Comparison of ENCODE assay signal across 24 cellular contexts in genomic region chr18:9216459-9216858, GRCh38.
A peak's percentile ranks its signal among the peaks of the same experiment; 100 is the strongest.
DNase-seq lines count a peak whose midpoint lies in the region; ATAC-seq, FAIRE-seq and TF ChIP-seq lines count a peak whose summit lies in the region.
"Had no signal": no experiment of that assay in that cellular context is flagged by ENCODE, and none has a peak within 500 bp of the region (broad histone marks: within the 10 kb centered on the region; RNA-seq: fewer than 3 reads in every experiment).

No MANE protein-coding gene starts in this region.

- H3K36me3 ChIP-seq in HepG2 (replicated peaks in 1 of 2; ENCODE audit: control insufficient read depth in 1 of 2, insufficient read depth in 2 of 2, low read length in 2 of 2) (peaks cover 3 to 32% of the 10 kb centered on the region in 2 experiments; a peak in 4 of 5 replicates), right lobe of liver (peaks cover 0 to 20% (median 8%) of the 10 kb centered on the region in 4 donors), IMR-90 (ENCODE audit: control insufficient read depth, insufficient read depth, low read length) (peaks cover 23% of the 10 kb centered on the region)
- H3K36me3 ChIP-seq: BE2C had no signal

- peaks cover 12% of the 10 kb centered on the region for H3K4me1 Mint-ChIP-seq in activated T-cell treated with anti-CD3 and anti-CD28 coated beads, Interleukin-2, amount 50 U/mL, for 72 hours (ENCODE audit: low read depth)

- in situ Hi-C loops in HepG2 (cut with HindIII; ENCODE audit: extremely low pct_ligation_motif_present, low pct_unique_long_range_greater_than_20kb) = no loop called here
- in situ Hi-C loops in IMR-90 (cut with MboI; ENCODE audit: low sequenced_read_pairs) = no loop called here

- H2BK120ac ChIP-seq in IMR-90 (ENCODE audit: low read depth, low read length) = no peak overlapping the region

- H3K27me3 Mint-ChIP-seq in activated T-cell treated with anti-CD3 and anti-CD28 coated beads, Interleukin-2, amount 50 U/mL, for 72 hours (ENCODE audit: low read depth) = no peaks in the 10 kb centered on the region
- H3K27me3 Mint-ChIP-seq: CD4-positive, CD25-positive, alpha-beta regulatory T cell had no signal

- 96% methylated on average over 3 of the region's 3 CpGs for WGBS in HepG2 (ENCODE audit: low lambda C conversion rate)
- 95% methylated on average over 3 of the region's 3 CpGs for WGBS in right lobe of liver (ENCODE audit: insufficient coverage, low coverage, low lambda C conversion rate, missing lambda C conversion rate)
- WGBS in A549 (ENCODE audit: missing lambda C conversion rate) = 95% methylated on average over 3 of the region's 3 CpGs
- WGBS in IMR-90 (ENCODE audit: extremely low coverage in 2 of 2, insufficient read length in 1 of 2), 2 experiments = no CpG with 5 or more reads among the region's 3 CpGs

- no peak overlapping the region for H4K5ac ChIP-seq in IMR-90 (ENCODE audit: low read depth, low read length)

- H4K20me1 ChIP-seq in HepG2 (ENCODE audit: insufficient read depth, low read length) (no peaks in the 10 kb centered on the region), IMR-90 (ENCODE audit: insufficient read depth, low read length) (no peaks in the 10 kb centered on the region)
- H4K20me1 ChIP-seq: BLaER1 had no signal

- no peaks in the 10 kb centered on the region for H3K9me1 ChIP-seq in IMR-90 (ENCODE audit: insufficient read depth, low read length)

- FAIRE-seq in HepG2 (lab: Jason Lieb, UNC) (no peak), A549 (lab: Jason Lieb, UNC) (no peak)
- FAIRE-seq: D721Med, G401.6, GM12891, GM19239 had no signal

- H3K4me3 ChIP-seq in HepG2 (replicated peaks in 1 of 3; ENCODE audit: insufficient read depth in 1 of 3, low read depth in 2 of 3, low read length in 3 of 3) (no peak overlapping the region), right lobe of liver (no peak overlapping the region), A549 (no peak overlapping the region), IMR-90 (ENCODE audit: insufficient read depth, low read depth, low read length) (no peak overlapping the region)
- H3K4me3 ChIP-seq: BLaER1 had no signal

- no peak for TF ChIP-seq RAD21 in HepG2 (CRISPR knock-in tag; IDR thresholded peaks at IDR 0.05)
- no peak for TF ChIP-seq RAD21 in A549 (conservative IDR thresholded peaks at IDR 0.05 in 1 of 2, IDR thresholded peaks at IDR 0.05 in 1 of 2)
- no peak for TF ChIP-seq RAD21 in IMR-90 (IDR thresholded peaks at IDR 0.05; ENCODE audit: low read length)

- H3K4me2 ChIP-seq in HepG2 (ENCODE audit: low read depth, low read length) (no peak overlapping the region), A549 (no peak overlapping the region), IMR-90 (ENCODE audit: low read depth, low read length) (no peak overlapping the region)
- H3K4me2 ChIP-seq: BLaER1 had no signal

- H3K27me3 ChIP-seq in HepG2 (ENCODE audit: control insufficient read depth in 1 of 2, insufficient read depth in 2 of 2, low read length in 2 of 2) (no peaks in the 10 kb centered on the region), right lobe of liver (no peaks in the 10 kb centered on the region), IMR-90 (ENCODE audit: control insufficient read depth, insufficient read depth, low read length) (no peaks in the 10 kb centered on the region)
- H3K27me3 ChIP-seq: BE2C, BLaER1 had no signal

- H3K23ac ChIP-seq in IMR-90 (ENCODE audit: low read depth, low read length) = no peak overlapping the region

- intact Hi-C loops in HepG2 (cut with micrococcal nuclease; ENCODE audit: unreplicated experiment) (loop anchor here (5.0 kb wide), 1 partner anchor 34 kb away; no protein-coding TSS in a partner anchor), right lobe of liver (cut with DNase I) (no loop called here), IMR-90 (cut with micrococcal nuclease) (no loop called here)

- POLR2A ChIA-PET in HepG2 (lab: Yijun Ruan, JAX) = no interaction called here
- POLR2A ChIA-PET in A549 (lab: Yijun Ruan, JAX) = no interaction called here
- POLR2A ChIA-PET in IMR-90 (lab: Charles Lee; ENCODE audit: unreplicated experiment) = no interaction called here

- no peak overlapping the region for H2AK5ac ChIP-seq in IMR-90 (ENCODE audit: low read depth, low read length)

- H3K14ac ChIP-seq in IMR-90 (replicated peaks; ENCODE audit: low read depth, low read length) = no peak overlapping the region

- H3K4me1 ChIP-seq in HepG2 (ENCODE audit: insufficient read depth, low read length) (peaks cover 34% of the 10 kb centered on the region), right lobe of liver (no peaks in the 10 kb centered on the region), A549 (no peaks in the 10 kb centered on the region), IMR-90 (ENCODE audit: control insufficient read depth, insufficient read depth, low read length) (no peaks in the 10 kb centered on the region)
- H3K4me1 ChIP-seq: BE2C, BLaER1, Caco-2 had no signal

- no peak overlapping the region for H3K4ac ChIP-seq in IMR-90 (ENCODE audit: low read depth, low read length)

- no peaks in the 10 kb centered on the region for H3K79me2 ChIP-seq in HepG2 (ENCODE audit: insufficient read depth, low read length)

- no peaks in the 10 kb centered on the region for H3K9me3 Mint-ChIP-seq in activated T-cell treated with anti-CD3 and anti-CD28 coated beads, Interleukin-2, amount 50 U/mL, for 72 hours
- H3K9me3 Mint-ChIP-seq: CD14-positive monocyte; CD4-positive, CD25-positive, alpha-beta regulatory T cell; CD8-positive, alpha-beta T cell had no signal

- CTCF ChIA-PET in HepG2 (lab: Yijun Ruan, JAX; ENCODE audit: low intra/inter-chr PET ratio, low total read pairs) (no interaction called here), A549 (lab: Yijun Ruan, JAX) (no interaction called here), IMR-90 (lab: Yijun Ruan, JAX) (no interaction called here)

- H4K8ac ChIP-seq in IMR-90 (ENCODE audit: low read depth in 2 of 2, low read length in 2 of 2) = no peak overlapping the region

- no peak overlapping the region for H3K4me3 Mint-ChIP-seq in activated T-cell treated with anti-CD3 and anti-CD28 coated beads, Interleukin-2, amount 50 U/mL, for 72 hours
- H3K4me3 Mint-ChIP-seq: CD14-positive monocyte; CD4-positive, CD25-positive, alpha-beta regulatory T cell; CD8-positive, alpha-beta T cell had no signal

- TF ChIP-seq CTCF in HepG2 (CRISPR knock-in tag; IDR thresholded peaks at IDR 0.05) = no peak
- TF ChIP-seq CTCF in right lobe of liver (IDR thresholded peaks at IDR 0.05) = no peak
- TF ChIP-seq CTCF in A549 (IDR thresholded peaks at IDR 0.05) = no peak
- no peak for TF ChIP-seq CTCF in IMR-90 (conservative IDR thresholded peaks at IDR 0.05; ENCODE audit: low read depth, low read length)

- peaks cover 19 to 48% of the 10 kb centered on the region in 2 donors for H3K36me3 Mint-ChIP-seq in activated T-cell treated with anti-CD3 and anti-CD28 coated beads, Interleukin-2, amount 50 U/mL, for 72 hours (ENCODE audit: insufficient read depth in 2 of 2)

- DNase-seq in activated T-cell treated with anti-CD3 and anti-CD28 coated beads, Interleukin-2, amount 50 U/mL, for 72 hours = no peak
- no peak for DNase-seq in activated T-cell treated with anti-CD3 and anti-CD28 coated beads, Interleukin-2, amount 50 U/mL, for 1 hour
- DNase-seq in HepG2 (ENCODE audit: low spot score) (no peak), right lobe of liver (no peak), A549 (ENCODE audit: low read depth in 1 of 2, low spot score in 1 of 2) (no peak), IMR-90 (no peak), NCI-H345 (lab: John Stamatoyannopoulos, UW) (no peak), pons (ENCODE audit: low spot score) (no peak)
- DNase-seq: ACHN; BE2C; C1 segment of cervical spinal cord; Caco-2; Calu3; CD4-positive, CD25-positive, alpha-beta regulatory T cell; CD8-positive, alpha-beta T cell; DMS79 treated with DMSO at 0.1 percent for 48 hours; GF-D8 had no signal

- H3K9me3 ChIP-seq in HepG2 (ENCODE audit: low read length) (no peaks in the 10 kb centered on the region), right lobe of liver (no peaks in the 10 kb centered on the region), A549 (no peaks in the 10 kb centered on the region), IMR-90 (ENCODE audit: control insufficient read depth, insufficient read depth, low read length) (no peaks in the 10 kb centered on the region)
- H3K9me3 ChIP-seq: BE2C, BLaER1, Caco-2 had no signal

- ATAC-seq in activated T-cell treated with anti-CD3 and anti-CD28 coated beads, Interleukin-2, amount 50 U/mL, for 72 hours (replicated peaks in 1 of 2) = no peak
- ATAC-seq in HepG2 (no peak), right lobe of liver (no peak), A549 (no peak), IMR-90 (ENCODE audit: low read depth) (no peak)
- ATAC-seq: CD8-positive, alpha-beta T cell had no signal

- H2BK20ac ChIP-seq in IMR-90 (ENCODE audit: low read depth, low read length) = no peak overlapping the region

- H2AK9ac ChIP-seq in IMR-90 (replicated peaks; ENCODE audit: low read depth, low read length, poor library complexity) = no peak overlapping the region

- H4K91ac ChIP-seq in IMR-90 (ENCODE audit: insufficient read depth, low read depth, low read length) = no peak overlapping the region

- no peak overlapping the region for H3K18ac ChIP-seq in IMR-90 (ENCODE audit: low read depth, low read length)

- TF ChIP-seq POLR2A in HepG2 (IDR thresholded peaks at IDR 0.05; ENCODE audit: insufficient read depth in 1 of 2, low read depth in 2 of 2, low read length in 2 of 2) (no peak), right lobe of liver (IDR thresholded peaks at IDR 0.05) (no peak), A549 (IDR thresholded peaks at IDR 0.05; ENCODE audit: low read length) (no peak), IMR-90 (IDR thresholded peaks at IDR 0.05; ENCODE audit: low read depth, low read length) (no peak)

- H2AFZ ChIP-seq in HepG2 (ENCODE audit: low read length) (no peak overlapping the region), IMR-90 (replicated peaks; ENCODE audit: low read length, poor library complexity) (no peak overlapping the region)

- H2BK5ac ChIP-seq in IMR-90 (ENCODE audit: low read depth, low read length, poor library complexity, severe bottlenecking) = no peak overlapping the region

- H3K9ac ChIP-seq in HepG2 (ENCODE audit: insufficient read depth, low read depth, low read length) (no peak overlapping the region), IMR-90 (ENCODE audit: low read depth, low read length) (no peak overlapping the region)
- H3K9ac ChIP-seq: BLaER1 had no signal

- no peak overlapping the region for H2BK15ac ChIP-seq in IMR-90 (ENCODE audit: low read depth, low read length)

- no peak overlapping the region for H3K56ac ChIP-seq in IMR-90 (ENCODE audit: extremely low read depth, insufficient read depth, low read length)

- BruUV-seq in HepG2 (replicated peaks; lab: Mats Ljungman, UMichigan) (no TSS peak), IMR-90 (replicated peaks; lab: Mats Ljungman, UMichigan) (no TSS peak)

- peak overlapping the region; percentile 84 for H3K27ac Mint-ChIP-seq in activated T-cell treated with anti-CD3 and anti-CD28 coated beads, Interleukin-2, amount 50 U/mL, for 72 hours
- H3K27ac Mint-ChIP-seq: CD4-positive, CD25-positive, alpha-beta regulatory T cell; CD8-positive, alpha-beta T cell had no signal

- no peak overlapping the region for H3K27ac ChIP-seq in HepG2 (ENCODE audit: extremely low read length, insufficient read depth, low read length)
- no peak overlapping the region for H3K27ac ChIP-seq in right lobe of liver
- H3K27ac ChIP-seq in A549 = no peak overlapping the region
- no peak overlapping the region for H3K27ac ChIP-seq in IMR-90 (ENCODE audit: insufficient read depth, low read length)
- H3K27ac ChIP-seq: 22Rv1, BLaER1 had no signal

- H3K79me1 ChIP-seq in IMR-90 (ENCODE audit: low read depth in 1 of 2, low read length in 2 of 2) = peaks cover 9 to 11% of the 10 kb centered on the region in 2 experiments; a peak in 3 of 4 replicates

- dilution Hi-C loops in IMR-90 (cut with HindIII; ENCODE audit: low sequenced_read_pairs, unreplicated experiment) = no loop called here

- TF ChIP-seq EP300 in HepG2 (IDR thresholded peaks at IDR 0.05; ENCODE audit: low read depth in 2 of 2, low read length in 2 of 2) (no peak), HepG2 (CRISPR knock-in tag; IDR thresholded peaks at IDR 0.05; ENCODE audit: borderline replicate concordance) (no peak), A549 (IDR thresholded peaks at IDR 0.05) (no peak)
